In genomic region chr13:80101040-80101439, GRCh38 we compare ENCODE assay signal across 15 cellular contexts.
DNase-seq lines count a peak whose midpoint lies in the region; ATAC-seq and TF ChIP-seq lines count a peak whose summit lies in the region.
"Had no signal": no experiment of that assay in that cellular context is flagged by ENCODE, and none has a peak within 500 bp of the region (broad histone marks: within the 10 kb centered on the region; RNA-seq: fewer than 3 reads in every experiment).

No MANE protein-coding gene starts in this region.

- no peaks in the 10 kb centered on the region; the same call in 1 of the 2 replicates for H3K9me2 ChIP-seq in GM23248 (ENCODE audit: insufficient read depth)

- H3K27me3 ChIP-seq in GM23248 (replicated peaks; ENCODE audit: insufficient read depth) (no peaks in the 10 kb centered on the region), left lung (no peaks in the 10 kb centered on the region)
- H3K27me3 ChIP-seq in CD8-positive, alpha-beta memory T cell (ENCODE audit: insufficient read depth, low read length, poor library complexity, severe bottlenecking) = no peaks in the 10 kb centered on the region
- H3K27me3 ChIP-seq: BLaER1 treated with 17β-estradiol and CSF1 and Interleukin-3, amounts not matched to agents 10 nM and 100 nM had no signal

- no peak overlapping the region for H2AFZ ChIP-seq in GM23248
- H2AFZ ChIP-seq: GM23338 had no signal

- POLR2A ChIA-PET in CD8-positive, alpha-beta memory T cell (lab: Charles Lee) = no interaction called here

- H3K9ac ChIP-seq in GM23248 = no peak overlapping the region
- H3K9ac ChIP-seq: BLaER1 treated with 17β-estradiol and CSF1 and Interleukin-3, amounts not matched to agents 10 nM and 100 nM had no signal

- TF ChIP-seq CTCF in choroid plexus epithelial cell (conservative IDR thresholded peaks at IDR 0.05; ENCODE audit: low read depth, low read length) (no peak), left lung (IDR thresholded peaks at IDR 0.05) (no peak)

- H3K79me2 ChIP-seq in GM23248 (ENCODE audit: insufficient read depth) = no peaks in the 10 kb centered on the region

- H3K36me3 ChIP-seq in GM23248 (ENCODE audit: low read depth) (no peaks in the 10 kb centered on the region), left lung (no peaks in the 10 kb centered on the region)
- no peaks in the 10 kb centered on the region for H3K36me3 ChIP-seq in CD8-positive, alpha-beta memory T cell (ENCODE audit: insufficient read depth, low read length)
- H3K36me3 ChIP-seq: BLaER1 treated with 17β-estradiol and CSF1 and Interleukin-3, amounts not matched to agents 10 nM and 100 nM had no signal

- H3K27ac ChIP-seq in GM23248 (no peak overlapping the region), left lung (no peak overlapping the region)
- H3K27ac ChIP-seq in CD8-positive, alpha-beta memory T cell (ENCODE audit: low read depth, low read length) = no peak overlapping the region
- H3K27ac ChIP-seq: BLaER1 treated with 17β-estradiol and CSF1 and Interleukin-3, amounts not matched to agents 10 nM and 100 nM; HL-60 had no signal

- CTCF ChIA-PET in CD8-positive, alpha-beta memory T cell (lab: Charles Lee) = no interaction called here

- H3K4me3 ChIP-seq in GM23248 (no peak overlapping the region), choroid plexus epithelial cell (ENCODE audit: low read depth, low read length) (no peak overlapping the region), left lung (no peak overlapping the region)
- H3K4me3 ChIP-seq in CD8-positive, alpha-beta memory T cell (ENCODE audit: low read length) = no peak overlapping the region
- H3K4me3 ChIP-seq: BLaER1 treated with 17β-estradiol and CSF1 and Interleukin-3, amounts not matched to agents 10 nM and 100 nM; GM23338 had no signal

- H3K4me1 Mint-ChIP-seq in CD8-positive, alpha-beta memory T cell = no peaks in the 10 kb centered on the region
- H3K4me1 Mint-ChIP-seq: B cell had no signal

- in situ Hi-C loops in GM23248 (cut with MboI) = no loop called here

- DNase-seq in GM23248 = no peak
- DNase-seq in LoVo (ENCODE audit: low spot score) = peak; percentile 12
- DNase-seq in choroid plexus epithelial cell (ENCODE audit: low read depth) = peak; percentile 8
- DNase-seq in left colon = no peak
- no peak for DNase-seq in NCI-H2081 (lab: John Stamatoyannopoulos, UW)
- DNase-seq in left lung = no peak
- no peak for DNase-seq in CD8-positive, alpha-beta memory T cell
- no peak for DNase-seq in NCI-H526 (lab: John Stamatoyannopoulos, UW)
- DNase-seq: CD8-positive, alpha-beta T cell; COR-L47; HCEC 1CT had no signal

- no peak overlapping the region for H3K4me3 Mint-ChIP-seq in CD8-positive, alpha-beta memory T cell
- H3K4me3 Mint-ChIP-seq: B cell; CD8-positive, alpha-beta T cell; GM23338 had no signal

- peak; percentile 85 for ATAC-seq in left colon
- no peak for ATAC-seq in left lung
- ATAC-seq: CD8-positive, alpha-beta T cell; GM23338 had no signal

- peaks cover 0 to 4% (median 0%) of the 10 kb centered on the region in 5 donors for H3K9me3 Mint-ChIP-seq in CD8-positive, alpha-beta memory T cell
- H3K9me3 Mint-ChIP-seq: CD8-positive, alpha-beta T cell; GM23338 had no signal

- no peaks in the 10 kb centered on the region for H4K20me1 ChIP-seq in GM23248 (ENCODE audit: insufficient read depth)
- H4K20me1 ChIP-seq: BLaER1 treated with 17β-estradiol and CSF1 and Interleukin-3, amounts not matched to agents 10 nM and 100 nM had no signal

- H3K27me3 Mint-ChIP-seq in CD8-positive, alpha-beta memory T cell = no peaks in the 10 kb centered on the region
- H3K27me3 Mint-ChIP-seq: B cell had no signal

- H3K4me2 ChIP-seq in GM23248 (ENCODE audit: unreplicated experiment) = peak overlapping the region; percentile 20
- H3K4me2 ChIP-seq: BLaER1 treated with 17β-estradiol and CSF1 and Interleukin-3, amounts not matched to agents 10 nM and 100 nM; GM23338 had no signal

- intact Hi-C loops in left colon (cut with DNase I, micrococcal nuclease) = no loop called here
- intact Hi-C loops in left lung (cut with DNase I) = no loop called here

- no peaks in the 10 kb centered on the region for H3K36me3 Mint-ChIP-seq in CD8-positive, alpha-beta memory T cell
- H3K36me3 Mint-ChIP-seq: CD8-positive, alpha-beta T cell had no signal

- no peak overlapping the region for H3K27ac Mint-ChIP-seq in CD8-positive, alpha-beta memory T cell
- H3K27ac Mint-ChIP-seq: B cell; CD8-positive, alpha-beta T cell; GM23338 had no signal

- 0 out of 2 replicates have a peak, but pooled peaks cover 4% of the 10 kb centered on the region for H3K4me1 ChIP-seq in GM23248 (ENCODE audit: insufficient read depth)
- H3K4me1 ChIP-seq in left lung = no peaks in the 10 kb centered on the region
- H3K4me1 ChIP-seq in CD8-positive, alpha-beta memory T cell (ENCODE audit: insufficient read depth, low read length) = no peaks in the 10 kb centered on the region
- H3K4me1 ChIP-seq: BLaER1 treated with 17β-estradiol and CSF1 and Interleukin-3, amounts not matched to agents 10 nM and 100 nM had no signal

- no peaks in the 10 kb centered on the region for H3F3A ChIP-seq in GM23248 (ENCODE audit: insufficient read depth)

- H3K9me3 ChIP-seq in GM23248 (ENCODE audit: low read depth) (no peaks in the 10 kb centered on the region), left lung (no peaks in the 10 kb centered on the region)
- no peaks in the 10 kb centered on the region for H3K9me3 ChIP-seq in CD8-positive, alpha-beta memory T cell (ENCODE audit: low read length)
- H3K9me3 ChIP-seq: BLaER1 treated with 17β-estradiol and CSF1 and Interleukin-3, amounts not matched to agents 10 nM and 100 nM had no signal

- WGBS in GM23248 (ENCODE audit: low coverage in 1 of 2, low lambda C conversion rate in 2 of 2, missing lambda C conversion rate in 2 of 2), 2 experiments = 57 to 65% methylated on average over 3 of the region's 3 CpGs

Comparison
In these comparisons a context has a peak if more than half of its experiments do, and no peak if none do; other contexts are left out.
1. DNase-seq: peak in LoVo (single experiment) and choroid plexus epithelial cell (single experiment); none in GM23248 (single experiment), left colon (0 of 2), NCI-H2081 (0 of 2), left lung (0 of 2), CD8-positive, alpha-beta memory T cell (0 of 5) and NCI-H526 (0 of 2).